Comparison of ENCODE assay signal across 3 cellular contexts in genomic region chr22:30306629-30307016, GRCh38.
TF ChIP-seq lines count a peak whose summit lies in the region.

No MANE protein-coding gene starts in this region.

TF ChIP-seq in liver, 16 proteins besides CTCF, POLR2A, EP300 and RAD21:
- TF ChIP-seq GABPA (IDR thresholded peaks at IDR 0.05 in 1 of 2, conservative IDR thresholded peaks at IDR 0.05 in 1 of 2) (no peak), SP1 (IDR thresholded peaks at IDR 0.05) (no peak), YY1 (IDR thresholded peaks at IDR 0.05) (no peak), RXRA (IDR thresholded peaks at IDR 0.05) (no peak), EGR1 (IDR thresholded peaks at IDR 0.05; ENCODE audit: low read depth in 2 of 2) (no peak), REST (IDR thresholded peaks at IDR 0.05) (no peak), MAX (IDR thresholded peaks at IDR 0.05) (no peak), HNF4A (conservative IDR thresholded peaks at IDR 0.05) (no peak), TAF1 (conservative IDR thresholded peaks at IDR 0.05) (no peak), NR2F2 (IDR thresholded peaks at IDR 0.05) (no peak), FOXA2 (IDR thresholded peaks at IDR 0.05) (no peak)

TF ChIP-seq in HepG2, 621 proteins besides CTCF, POLR2A, EP300 and RAD21:
- TF ChIP-seq ZNF773 (CRISPR knock-in tag; IDR thresholded peaks at IDR 0.05; ENCODE audit: borderline replicate concordance) (no peak), ZBTB4 (CRISPR knock-in tag; IDR thresholded peaks at IDR 0.05; ENCODE audit: borderline replicate concordance) (no peak), GLMP (CRISPR knock-in tag; IDR thresholded peaks at IDR 0.05; ENCODE audit: borderline replicate concordance) (no peak), ZNF256 (CRISPR knock-in tag; conservative IDR thresholded peaks at IDR 0.05) (no peak), ZNF574 (CRISPR knock-in tag; IDR thresholded peaks at IDR 0.05) (no peak), SAP130 (CRISPR knock-in tag; IDR thresholded peaks at IDR 0.05; ENCODE audit: low read depth) (no peak), CAMTA2 (CRISPR knock-in tag; IDR thresholded peaks at IDR 0.05; ENCODE audit: borderline replicate concordance) (no peak), SIN3A (IDR thresholded peaks at IDR 0.05; ENCODE audit: borderline replicate concordance, low read depth, low read length) (no peak), GTF2F1 (IDR thresholded peaks at IDR 0.05; ENCODE audit: low read length) (no peak), PAXIP1 (CRISPR knock-in tag; conservative IDR thresholded peaks at IDR 0.05) (no peak), ONECUT2 (CRISPR knock-in tag; IDR thresholded peaks at IDR 0.05) (no peak), PCBP1 (IDR thresholded peaks at IDR 0.05; ENCODE audit: borderline replicate concordance, low read depth, low read length) (no peak), ZNF12 (CRISPR knock-in tag; IDR thresholded peaks at IDR 0.05) (no peak), ZNF207 (IDR thresholded peaks at IDR 0.05; ENCODE audit: borderline replicate concordance) (no peak), PHF8 (CRISPR knock-in tag; IDR thresholded peaks at IDR 0.05) (no peak)

TF ChIP-seq in GM23338, 12 proteins besides CTCF, POLR2A, EP300 and RAD21:
- no peak for TF ChIP-seq ETS1 (IDR thresholded peaks at IDR 0.05)
